In the genomic region with DNA sequence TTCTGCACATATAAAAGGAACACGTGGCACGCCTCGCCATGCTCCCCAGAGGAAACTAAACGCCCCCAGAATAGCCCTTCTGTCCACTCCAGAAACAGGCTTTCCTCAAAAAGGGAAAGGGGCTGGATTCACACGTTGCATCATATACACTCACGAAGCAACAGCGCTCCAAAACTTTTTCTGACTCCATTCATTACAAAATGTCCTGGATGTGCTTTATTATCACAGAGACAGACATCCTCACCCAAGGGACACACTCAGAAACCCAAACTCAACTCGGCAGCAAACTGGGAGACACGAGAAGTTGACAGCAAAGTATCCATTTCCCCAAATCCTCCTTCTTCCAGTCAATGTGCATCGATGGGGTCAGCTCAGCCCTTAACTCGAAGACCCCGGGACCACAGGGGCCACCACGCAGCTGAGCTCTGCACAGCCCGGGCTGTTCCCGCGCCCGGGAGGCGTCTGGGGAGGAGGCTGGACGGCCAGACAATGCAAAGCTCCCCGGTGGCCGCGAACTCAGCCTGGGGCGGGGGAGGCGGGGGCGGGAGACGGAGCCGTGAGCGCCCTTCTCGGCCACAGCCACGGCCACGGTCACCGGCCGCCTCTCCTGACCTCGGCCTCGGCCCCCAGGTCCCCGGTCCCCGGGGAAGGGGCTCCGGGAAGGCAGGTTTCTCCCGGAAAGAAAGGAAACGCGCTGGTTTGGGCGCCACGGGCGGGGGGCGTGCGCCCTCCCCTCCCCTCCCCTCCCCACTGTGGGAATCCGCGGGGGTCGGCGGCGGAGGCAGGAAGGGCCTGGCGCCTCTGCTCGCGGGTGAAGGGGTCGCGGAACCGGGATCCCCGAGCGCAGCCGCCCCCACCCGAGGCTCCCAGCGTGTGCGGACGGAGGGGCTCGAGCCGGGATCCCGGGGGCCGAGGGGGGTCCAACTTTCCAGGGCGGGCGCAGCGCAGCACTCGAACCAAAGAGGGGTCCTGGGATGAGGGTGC, we compare ENCODE assay signal across 8 cellular contexts. TPM values are rescaled to one million over a fixed set of nuclear protein-coding genes. Genes with fewer than 3 reads are reported as not detected.
DNase-seq lines count a peak whose midpoint lies in the region; ATAC-seq, FAIRE-seq and TF ChIP-seq lines count a peak whose summit lies in the region.

No MANE protein-coding gene starts in this region.

- no peak for DNase-seq in stimulated activated naive CD8-positive, alpha-beta T cell treated with anti-CD3 and anti-CD28 coated beads, Interleukin-15, Interleukin-2, amounts not matched to agents 100 U/mL and 50 U/mL, for 24 hours
- DNase-seq in K562 (ENCODE audit: extremely low read depth in 1 of 4, low spot score in 3 of 4) = peak in 1 of 4 experiments; percentile 12
- peak; percentile 49 for DNase-seq in left lobe of liver (ENCODE audit: low spot score)
- no peak for DNase-seq in transverse colon
- DNase-seq in COR-L47 (lab: John Stamatoyannopoulos, UW) = no peak

- H3K27ac ChIP-seq in K562 (ENCODE audit: extremely low read depth, low read depth, low read length) (no peak overlapping the region), transverse colon (peak overlapping the region; percentile 80 to 91 (median 90))

- TF ChIP-seq POLR2A in K562 (conservative IDR thresholded peaks at IDR 0.05) (no peak), transverse colon (IDR thresholded peaks at IDR 0.05) (no peak)

- CTCF ChIA-PET in K562 (lab: Yijun Ruan, JAX; ENCODE audit: low intra/inter-chr PET ratio) = no interaction called here

- peaks cover 0 to 25% of the 10 kb centered on the region in 2 experiments; a peak in 2 of 5 replicates for H3K4me1 ChIP-seq in K562 (replicated peaks in 1 of 2; ENCODE audit: control insufficient read depth in 2 of 2, insufficient read depth in 2 of 2, low read length in 2 of 2)
- peaks cover 0 to 37% (median 20%) of the 10 kb centered on the region in 4 donors for H3K4me1 ChIP-seq in transverse colon

- 6% methylated on average over 16 of the region's 72 CpGs for WGBS in K562 (ENCODE audit: insufficient coverage, low coverage, missing lambda C conversion rate)
- WGBS in transverse colon (ENCODE audit: low coverage in 1 of 2), 2 donors = 3 to 6% methylated on average over 9 to 44 of the region's 72 CpGs

- H3K4me2 ChIP-seq in K562 (ENCODE audit: insufficient read depth, low read length) = no peak overlapping the region

- H3K4me3 ChIP-seq in K562 (no peak overlapping the region), transverse colon (peak overlapping the region; percentile 56 to 84 (median 68))

- peaks cover 10 to 23% of the 10 kb centered on the region in 2 experiments; a peak in 4 of 5 replicates for H3K27me3 ChIP-seq in K562 (ENCODE audit: control insufficient read depth in 2 of 2, insufficient read depth in 2 of 2, low read length in 2 of 2)
- peaks cover 34% of the 10 kb centered on the region for H3K27me3 ChIP-seq in transverse colon

- H3K4me3 Mint-ChIP-seq in stimulated activated naive CD8-positive, alpha-beta T cell treated with anti-CD3 and anti-CD28 coated beads, Interleukin-15, Interleukin-2, amounts not matched to agents 100 ng/mL and 50 ng/mL, for 24 hours = peak overlapping the region; percentile 61

- ATAC-seq in stimulated activated naive CD8-positive, alpha-beta T cell treated with anti-CD3 and anti-CD28 coated beads, Interleukin-15, Interleukin-2, amounts not matched to agents 100 U/mL and 50 U/mL, for 24 hours = no peak
- ATAC-seq in K562 (no peak), left lobe of liver (no peak), GM19351 (IDR thresholded peaks at IDR 0.05; ENCODE audit: unreplicated experiment) (no peak), HG02759 (IDR thresholded peaks at IDR 0.05; ENCODE audit: unreplicated experiment) (no peak)

- H3K27ac Mint-ChIP-seq in stimulated activated naive CD8-positive, alpha-beta T cell treated with anti-CD3 and anti-CD28 coated beads, Interleukin-15, Interleukin-2, amounts not matched to agents 100 ng/mL and 50 ng/mL, for 24 hours = no peak overlapping the region

- intact Hi-C loops in K562 (cut with micrococcal nuclease) (no loop called here), transverse colon (cut with DNase I; ENCODE audit: low total_unique reads) (loop anchor here (10.0 kb wide), 2 partner anchors 64 to 94 kb away; no protein-coding TSS in a partner anchor)

- no peaks in the 10 kb centered on the region for H4K20me1 ChIP-seq in K562 (replicated peaks; ENCODE audit: control insufficient read depth, insufficient read depth, low read length)

- POLR2A ChIA-PET in K562 (lab: Yijun Ruan, JAX) = no interaction called here

- no peak for TF ChIP-seq EP300 in K562 (IDR thresholded peaks at IDR 0.05; ENCODE audit: low read length)
- no peak for TF ChIP-seq EP300 in transverse colon (IDR thresholded peaks at IDR 0.05; ENCODE audit: low read depth)

- in situ Hi-C loops in K562 (cut with MboI) = loop anchor here (10.0 kb wide), 1 partner anchor 94 kb away; no protein-coding TSS in a partner anchor
- in situ Hi-C loops in transverse colon (cut with MboI; ENCODE audit: low pct_ligation_motif_present in 1 of 4, low pct_unique_long_range_greater_than_20kb in 1 of 4, low sequenced_read_pairs in 3 of 4) = no loop called here

- peaks cover 40% of the 10 kb centered on the region for H3K27me3 Mint-ChIP-seq in stimulated activated naive CD8-positive, alpha-beta T cell treated with anti-CD3 and anti-CD28 coated beads, Interleukin-15, Interleukin-2, amounts not matched to agents 100 ng/mL and 50 ng/mL, for 24 hours

- H3K9me1 ChIP-seq in K562 (ENCODE audit: control insufficient read depth, insufficient read depth, low read length) = no peaks in the 10 kb centered on the region

- H3K36me3 Mint-ChIP-seq in stimulated activated naive CD8-positive, alpha-beta T cell treated with anti-CD3 and anti-CD28 coated beads, Interleukin-15, Interleukin-2, amounts not matched to agents 100 ng/mL and 50 ng/mL, for 24 hours (ENCODE audit: low read depth) = no peaks in the 10 kb centered on the region

- FAIRE-seq in K562 (lab: Jason Lieb, UNC) = no peak

- H3K9me3 Mint-ChIP-seq in stimulated activated naive CD8-positive, alpha-beta T cell treated with anti-CD3 and anti-CD28 coated beads, Interleukin-15, Interleukin-2, amounts not matched to agents 100 ng/mL and 50 ng/mL, for 24 hours = no peaks in the 10 kb centered on the region

- no peak for TF ChIP-seq RAD21 in K562 (CRISPR knock-in tag; conservative IDR thresholded peaks at IDR 0.05 in 1 of 2, IDR thresholded peaks at IDR 0.05 in 1 of 2)

- no peak overlapping the region for H3K9ac ChIP-seq in K562 (ENCODE audit: insufficient read depth in 1 of 2, low read depth in 2 of 2, low read length in 2 of 2)

- no peak overlapping the region for H2AFZ ChIP-seq in K562 (ENCODE audit: low read depth, low read length)

- TF ChIP-seq CTCF in K562 (IDR thresholded peaks at IDR 0.05 in 2 of 3, conservative IDR thresholded peaks at IDR 0.05 in 1 of 3; ENCODE audit: insufficient read depth in 2 of 3, low read depth in 1 of 3, low read length in 3 of 3) (no peak), transverse colon (IDR thresholded peaks at IDR 0.05) (no peak)

- H3K36me3 ChIP-seq in K562 (ENCODE audit: control insufficient read depth, insufficient read depth, low read length) (no peaks in the 10 kb centered on the region), transverse colon (no peaks in the 10 kb centered on the region)

- H3K79me2 ChIP-seq in K562 (ENCODE audit: control insufficient read depth, insufficient read depth, low read length) = no peaks in the 10 kb centered on the region

- H3K9me3 ChIP-seq in K562 (replicated peaks; ENCODE audit: control insufficient read depth, insufficient read depth, low read depth, low read length) = no peaks in the 10 kb centered on the region
- H3K9me3 ChIP-seq in transverse colon = no peaks in the 10 kb centered on the region

- no TSS peak for BruUV-seq in K562 (replicated peaks; lab: Mats Ljungman, UMichigan)

- H3K4me1 Mint-ChIP-seq in stimulated activated naive CD8-positive, alpha-beta T cell treated with anti-CD3 and anti-CD28 coated beads, Interleukin-15, Interleukin-2, amounts not matched to agents 100 ng/mL and 50 ng/mL, for 24 hours (ENCODE audit: low read depth) = peaks cover 17% of the 10 kb centered on the region

RNA-seq across cellular contexts. Expression of gene NXN, which starts 1.2 kb away (rescaled TPM):
- total RNA-seq in K562 (2011; cell fraction: chromatin; rRNA removed; ENCODE audit: low replicate concordance) = 1.4 and 2.2 TPM in 2 replicates
- 0.92 and 2.7 TPM in 2 replicates for total RNA-seq in K562 (2011; cell fraction: nucleolus; rRNA removed)
- 0.51 and 1.5 TPM in 2 replicates for total RNA-seq in K562 (2011; cell fraction: nucleoplasm; rRNA removed)
- total RNA-seq in K562 (2014; rRNA removed) (0.04 TPM in 1 of 2 replicates, not detected in the other), K562 (2014; rRNA removed; fragmentation: Illumina TruSeq; extraction: Trizol) (0.06 TPM in 1 of 2 replicates, not detected in the other), K562 (2015; rRNA removed; fragmentation: Illumina TruSeq; extraction: Trizol) (not detected in 2 replicates), K562 (2021) (0.27 and 0.34 TPM in 2 replicates), left lobe of liver (8.1 TPM), transverse colon (100 to 1,000 TPM in 1 of 4 donors, 10 to 100 TPM in 3; 10.6 to 222 (median 13.8) TPM)
- polyA plus RNA-seq in K562 (2011; rRNA removed) (0.31 and 0.35 TPM in 2 replicates), K562 (2014; fragmentation: Illumina TruSeq; extraction: Trizol) (0.11 and 0.39 TPM in 2 replicates), K562 (2014; fragmentation: Nextera tagmentation; extraction: Ambion mirVana) (not detected), K562 (2014; rRNA removed) (0.08 TPM in 1 of 2 replicates, not detected in the other)
- polyA plus RNA-seq in K562 (2011; cell fraction: cytosol; rRNA removed) = 0.44 and 0.51 TPM in 2 replicates
- 0.20 and 0.70 TPM in 2 replicates for polyA plus RNA-seq in K562 (2011; cell fraction: nucleus; rRNA removed)
- polyA plus RNA-seq in K562 (2012) = 0.25 and 0.60 TPM in 2 replicates
- polyA minus RNA-seq in K562 (2011; rRNA and poly(A)+ RNA removed) = 0.63 and 0.66 TPM in 2 replicates
- 3.7 TPM in 1 of 2 replicates, not detected in the other for polyA minus RNA-seq in K562 (2011; cell fraction: cytosol; rRNA and poly(A)+ RNA removed)
- not detected in 2 replicates for polyA minus RNA-seq in K562 (2011; cell fraction: nucleus; rRNA and poly(A)+ RNA removed)

RNA-seq across cellular contexts. Expression of gene TIMM22, which starts 18.5 kb away (rescaled TPM):
- 12.8 and 27.3 TPM in 2 replicates for total RNA-seq in K562 (2011; cell fraction: chromatin; rRNA removed; ENCODE audit: low replicate concordance)
- 18.2 and 22.8 TPM in 2 replicates for total RNA-seq in K562 (2011; cell fraction: nucleolus; rRNA removed)
- total RNA-seq in K562 (2011; cell fraction: nucleoplasm; rRNA removed) = 14.2 and 16.1 TPM in 2 replicates
- total RNA-seq in K562 (2014; rRNA removed) = 12.3 and 13.9 TPM in 2 replicates
- total RNA-seq in K562 (2014; rRNA removed; fragmentation: Illumina TruSeq; extraction: Trizol) = 9.2 and 10.3 TPM in 2 replicates
- 11.8 and 12.2 TPM in 2 replicates for total RNA-seq in K562 (2015; rRNA removed; fragmentation: Illumina TruSeq; extraction: Trizol)
- 12.8 and 14.1 TPM in 2 replicates for total RNA-seq in K562 (2021)
- 6.2 and 7.2 TPM in 2 replicates for polyA plus RNA-seq in K562 (2011; rRNA removed)
- polyA plus RNA-seq in K562 (2011; cell fraction: cytosol; rRNA removed) = 8.5 and 8.8 TPM in 2 replicates
- polyA plus RNA-seq in K562 (2011; cell fraction: nucleus; rRNA removed) = 5.2 and 5.3 TPM in 2 replicates
- polyA plus RNA-seq in K562 (2012) = 6.9 and 11.7 TPM in 2 replicates
- 13.1 and 13.4 TPM in 2 replicates for polyA plus RNA-seq in K562 (2014; fragmentation: Illumina TruSeq; extraction: Trizol)
- polyA plus RNA-seq in K562 (2014; fragmentation: Nextera tagmentation; extraction: Ambion mirVana) = 1 to 10 TPM; 5.9 to 6.1 TPM
- 10.1 and 12.5 TPM in 2 replicates for polyA plus RNA-seq in K562 (2014; rRNA removed)
- polyA minus RNA-seq in K562 (2011; rRNA and poly(A)+ RNA removed) = 10.1 and 14.2 TPM in 2 replicates
- polyA minus RNA-seq in K562 (2011; cell fraction: cytosol; rRNA and poly(A)+ RNA removed) = 3.6 and 6.3 TPM in 2 replicates
- polyA minus RNA-seq in K562 (2011; cell fraction: nucleus; rRNA and poly(A)+ RNA removed) = 10.9 and 14.9 TPM in 2 replicates
- total RNA-seq in left lobe of liver = 4.2 TPM
- total RNA-seq in transverse colon = 10 to 100 TPM; 10.5 to 17.6 (median 12.1) TPM
